In genomic region chr10:103192451-103193106, GRCh38 we compare ENCODE assay signal across 1 cellular context.
TF ChIP-seq lines count a peak whose summit lies in the region.

No MANE protein-coding gene starts in this region.

TF ChIP-seq in SK-N-SH, 30 proteins besides CTCF, POLR2A, EP300 and RAD21 (continued from another document):
- no peak for TF ChIP-seq NRF1 (IDR thresholded peaks at IDR 0.05; ENCODE audit: low read depth, low read length)
- TF ChIP-seq TCF12 (IDR thresholded peaks at IDR 0.05), result no peak
- TF ChIP-seq SIN3A (IDR thresholded peaks at IDR 0.05; ENCODE audit: borderline replicate concordance, low read depth, low read length), result peak; percentile 24; the same call in 1 of the 2 replicates
- no peak for TF ChIP-seq GATA2 (CRISPR knock-in tag; IDR thresholded peaks at IDR 0.05)
- peak; percentile 87 for TF ChIP-seq MXI1 (IDR thresholded peaks at IDR 0.05; ENCODE audit: low read depth, low read length)
- peak; percentile 63 for TF ChIP-seq GABPA (IDR thresholded peaks at IDR 0.05; ENCODE audit: low read depth)
